In the genomic region with DNA sequence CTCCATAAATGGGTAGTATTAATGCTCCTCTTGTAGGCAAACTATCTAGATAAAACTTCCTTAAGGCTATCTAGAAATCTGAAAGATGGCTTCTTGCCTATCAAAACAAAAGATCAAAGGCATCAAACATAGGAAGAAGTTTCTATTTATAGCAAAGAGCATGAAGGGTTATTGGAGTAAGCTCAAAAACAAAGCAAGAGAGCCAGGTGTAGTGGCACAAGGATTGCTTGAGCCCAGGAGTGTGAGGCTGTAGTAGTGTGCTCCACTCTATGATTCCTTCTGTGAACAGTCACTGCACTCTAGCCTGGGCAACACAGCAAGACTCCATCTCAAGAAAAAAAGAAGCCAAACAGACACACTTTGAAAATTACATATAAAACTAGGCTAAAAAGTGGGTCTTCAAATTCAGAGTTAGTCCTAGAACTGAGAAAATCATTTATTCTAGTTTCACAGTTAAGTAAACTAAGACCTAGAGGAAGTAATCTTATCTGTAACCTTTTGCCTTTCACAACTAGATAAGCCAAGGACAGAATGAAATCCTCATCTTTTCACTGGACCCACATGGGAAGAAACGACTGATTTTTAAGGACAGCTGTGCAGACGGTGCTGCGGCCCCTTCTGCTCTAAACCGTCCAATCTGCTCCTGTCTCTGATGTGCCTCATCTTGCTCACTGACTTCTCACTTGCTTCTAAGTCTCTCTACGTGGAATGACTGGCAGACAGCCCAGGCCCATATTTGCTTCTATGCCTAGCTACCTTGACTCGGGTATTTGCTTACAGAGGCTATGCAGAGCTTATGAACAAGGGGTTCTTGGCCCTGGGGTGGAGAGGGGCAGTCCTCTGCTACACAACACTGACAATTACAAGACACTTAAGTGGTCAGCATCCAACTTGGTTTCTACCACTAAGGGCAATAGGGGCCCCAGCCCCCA, we compare ENCODE assay signal across 14 cellular contexts. TPM values are rescaled to one million over a fixed set of nuclear protein-coding genes. Genes with fewer than 3 reads are reported as not detected.
A peak's percentile ranks its signal among the peaks of the same experiment; 100 is the strongest.
DNase-seq lines count a peak whose midpoint lies in the region; TF ChIP-seq lines count a peak whose summit lies in the region.
"Had no signal": no experiment of that assay in that cellular context is flagged by ENCODE, and none has a peak within 500 bp of the region (broad histone marks: within the 10 kb centered on the region; RNA-seq: fewer than 3 reads in every experiment).

No MANE protein-coding gene starts in this region.

- H3K9me3 Mint-ChIP-seq in activated naive CD4-positive, alpha-beta T cell treated with anti-CD3 and anti-CD28 coated beads, Interleukin-2, amount 10 ng/mL, durations not matched to agents 7 days and 5 days, result peaks cover 3% of the 10 kb centered on the region
- no peaks in the 10 kb centered on the region for H3K9me3 Mint-ChIP-seq in activated T-helper 1 cell treated with anti-CD3 and anti-CD28 coated beads, Interleukin-12 subunit alpha, Interleukin-12 subunit beta, Interleukin-2, Interleukin-4 antibody, amounts not matched to agents 30 ng/mL and 10 ng/mL and 1 ng/mL, durations not matched to agents 14 hours and 24 hours and 36 hours
- H3K9me3 Mint-ChIP-seq in type B pancreatic cell, result no peaks in the 10 kb centered on the region
- H3K9me3 Mint-ChIP-seq: naive B cell had no signal

- H3K27me3 Mint-ChIP-seq in activated naive CD4-positive, alpha-beta T cell treated with anti-CD3 and anti-CD28 coated beads, Interleukin-2, amount 10 ng/mL, durations not matched to agents 7 days and 5 days, result no peaks in the 10 kb centered on the region
- no peaks in the 10 kb centered on the region for H3K27me3 Mint-ChIP-seq in activated T-helper 1 cell treated with anti-CD3 and anti-CD28 coated beads, Interleukin-12 subunit alpha, Interleukin-12 subunit beta, Interleukin-2, Interleukin-4 antibody, amounts not matched to agents 30 ng/mL and 10 ng/mL and 1 ng/mL, durations not matched to agents 14 hours and 24 hours and 36 hours (ENCODE audit: insufficient read depth)
- H3K27me3 Mint-ChIP-seq in type B pancreatic cell, result no peaks in the 10 kb centered on the region
- H3K27me3 Mint-ChIP-seq: naive B cell had no signal

- peaks cover 25% of the 10 kb centered on the region for H3K79me1 ChIP-seq in mesenchymal stem cell (replicated peaks; ENCODE audit: low read length, poor library complexity, severe bottlenecking)

- H3K9ac ChIP-seq in mesenchymal stem cell (ENCODE audit: low read length), result peak overlapping the region; percentile 3

- no peak overlapping the region for H3K4ac ChIP-seq in mesenchymal stem cell (ENCODE audit: low read depth in 1 of 2, low read length in 2 of 2)

- no peak overlapping the region for H2BK5ac ChIP-seq in mesenchymal stem cell (ENCODE audit: low read depth, low read length, poor library complexity, severe bottlenecking)

- H3K4me3 Mint-ChIP-seq in activated naive CD4-positive, alpha-beta T cell treated with anti-CD3 and anti-CD28 coated beads, Interleukin-2, amount 10 ng/mL, durations not matched to agents 7 days and 5 days, result peak overlapping the region; percentile 13
- H3K4me3 Mint-ChIP-seq in activated T-helper 1 cell treated with anti-CD3 and anti-CD28 coated beads, Interleukin-12 subunit alpha, Interleukin-12 subunit beta, Interleukin-2, Interleukin-4 antibody, amounts not matched to agents 30 ng/mL and 10 ng/mL and 1 ng/mL, durations not matched to agents 14 hours and 24 hours and 36 hours, result peak overlapping the region; percentile 1
- no peak overlapping the region for H3K4me3 Mint-ChIP-seq in type B pancreatic cell
- H3K4me3 Mint-ChIP-seq: naive B cell had no signal

- no peak overlapping the region for H2BK120ac ChIP-seq in mesenchymal stem cell (ENCODE audit: low read depth, low read length)

- no peak overlapping the region for H2BK15ac ChIP-seq in mesenchymal stem cell (ENCODE audit: low read depth, poor library complexity, severe bottlenecking)

- peaks cover 27% of the 10 kb centered on the region for H3K4me1 Mint-ChIP-seq in activated naive CD4-positive, alpha-beta T cell treated with anti-CD3 and anti-CD28 coated beads, Interleukin-2, amount 10 ng/mL, durations not matched to agents 7 days and 5 days
- H3K4me1 Mint-ChIP-seq in activated T-helper 1 cell treated with anti-CD3 and anti-CD28 coated beads, Interleukin-12 subunit alpha, Interleukin-12 subunit beta, Interleukin-2, Interleukin-4 antibody, amounts not matched to agents 30 ng/mL and 10 ng/mL and 1 ng/mL, durations not matched to agents 14 hours and 24 hours and 36 hours (ENCODE audit: low read depth), result peaks cover 38% of the 10 kb centered on the region
- H3K4me1 Mint-ChIP-seq in type B pancreatic cell (ENCODE audit: unreplicated experiment), result no peaks in the 10 kb centered on the region
- H3K4me1 Mint-ChIP-seq: naive B cell had no signal

- no peak overlapping the region for H2BK12ac ChIP-seq in mesenchymal stem cell (ENCODE audit: low read length in 2 of 2)

- H3K36me3 ChIP-seq in mesenchymal stem cell (ENCODE audit: control insufficient read depth in 1 of 2, insufficient read depth in 2 of 2, low read depth in 1 of 2, low read length in 2 of 2), result peaks cover 37 to 85% of the 10 kb centered on the region in 2 experiments

- 94% methylated on average over 6 of the region's 6 CpGs for WGBS in mesenchymal stem cell

- H4K91ac ChIP-seq in mesenchymal stem cell (ENCODE audit: low read length), result no peak overlapping the region

- no peak overlapping the region for H2AFZ ChIP-seq in mesenchymal stem cell (ENCODE audit: low read depth, low read length)

- H2AK5ac ChIP-seq in mesenchymal stem cell (ENCODE audit: low read length, severe bottlenecking), result no peak overlapping the region

- H3K4me1 ChIP-seq in mesenchymal stem cell (ENCODE audit: control insufficient read depth, insufficient read depth, low read depth, low read length), result peaks cover 2% of the 10 kb centered on the region

- H3K27ac Mint-ChIP-seq in activated naive CD4-positive, alpha-beta T cell treated with anti-CD3 and anti-CD28 coated beads, Interleukin-2, amount 10 ng/mL, durations not matched to agents 7 days and 5 days, result peak overlapping the region; percentile 90
- peak overlapping the region; percentile 67 for H3K27ac Mint-ChIP-seq in activated T-helper 1 cell treated with anti-CD3 and anti-CD28 coated beads, Interleukin-12 subunit alpha, Interleukin-12 subunit beta, Interleukin-2, Interleukin-4 antibody, amounts not matched to agents 30 ng/mL and 10 ng/mL and 1 ng/mL, durations not matched to agents 14 hours and 24 hours and 36 hours
- peak overlapping the region; percentile 2 for H3K27ac Mint-ChIP-seq in type B pancreatic cell

- no peaks in the 10 kb centered on the region for H3K27me3 ChIP-seq in mesenchymal stem cell (ENCODE audit: control insufficient read depth in 1 of 2, insufficient read depth in 1 of 2, low read length in 2 of 2)
- H3K27me3 ChIP-seq: cardiac muscle cell had no signal

- H3K36me3 Mint-ChIP-seq in activated naive CD4-positive, alpha-beta T cell treated with anti-CD3 and anti-CD28 coated beads, Interleukin-2, amount 10 ng/mL, durations not matched to agents 7 days and 5 days, result peaks cover 45% of the 10 kb centered on the region
- peaks cover 43% of the 10 kb centered on the region for H3K36me3 Mint-ChIP-seq in activated T-helper 1 cell treated with anti-CD3 and anti-CD28 coated beads, Interleukin-12 subunit alpha, Interleukin-12 subunit beta, Interleukin-2, Interleukin-4 antibody, amounts not matched to agents 30 ng/mL and 10 ng/mL and 1 ng/mL, durations not matched to agents 14 hours and 24 hours and 36 hours (ENCODE audit: low read depth)
- peaks cover 15% of the 10 kb centered on the region for H3K36me3 Mint-ChIP-seq in type B pancreatic cell

- no peak overlapping the region for H4K8ac ChIP-seq in mesenchymal stem cell (ENCODE audit: low read length)

- no peak for TF ChIP-seq CTCF in type B pancreatic cell (conservative IDR thresholded peaks at IDR 0.05)

- H3K4me3 ChIP-seq in mesenchymal stem cell (ENCODE audit: insufficient read depth in 1 of 2, low read depth in 1 of 2, low read length in 2 of 2), result no peak overlapping the region
- H3K4me3 ChIP-seq: cardiac muscle cell had no signal

- H3K4me2 ChIP-seq in mesenchymal stem cell (ENCODE audit: low read length, poor library complexity, severe bottlenecking), result no peak overlapping the region

- H3K27ac ChIP-seq in mesenchymal stem cell (ENCODE audit: low read length, poor library complexity, severe bottlenecking), result no peak overlapping the region
- H3K27ac ChIP-seq: cardiac muscle cell had no signal

- no peak overlapping the region for H3K23ac ChIP-seq in mesenchymal stem cell (ENCODE audit: low read length in 2 of 2)

- no peak for DNase-seq in activated naive CD4-positive, alpha-beta T cell treated with anti-CD3 and anti-CD28 coated beads, Interleukin-2, amount 10 ng/mL, durations not matched to agents 7 days and 5 days
- DNase-seq in activated naive CD4-positive, alpha-beta T cell treated with Interleukin-2 at 50 U/mL for 16 hours, result no peak
- DNase-seq in activated T-helper 1 cell treated with anti-CD3 and anti-CD28 coated beads, Interleukin-12 subunit alpha, Interleukin-12 subunit beta, Interleukin-2, Interleukin-4 antibody, amounts not matched to agents 30 ng/mL and 10 ng/mL and 1 ng/mL, durations not matched to agents 14 hours and 24 hours and 36 hours (ENCODE audit: low spot score), result no peak
- DNase-seq in mesenchymal stem cell (no peak), type B pancreatic cell (ENCODE audit: extremely low spot score, unreplicated experiment) (no peak), NCI-H524 (lab: John Stamatoyannopoulos, UW) (no peak), islet precursor cell (no peak)
- DNase-seq in activated CD8-positive, alpha-beta memory T cell treated with anti-CD3 and anti-CD28 coated beads, Interleukin-2, amount 50 U/mL, for 48 hours, result no peak
- DNase-seq: activated T-cell treated with anti-CD3 and anti-CD28 coated beads for 4 hours, AML-193, naive B cell, NCI-H2171, T1000 had no signal

- H3K9me3 ChIP-seq in mesenchymal stem cell (ENCODE audit: control insufficient read depth, low read length), result no peaks in the 10 kb centered on the region

- intact Hi-C loops in activated T-helper 1 cell treated with anti-CD3 and anti-CD28 coated beads, Interleukin-12 subunit alpha, Interleukin-12 subunit beta, Interleukin-2, Interleukin-4 antibody, amounts not matched to agents 30 ng/mL and 10 ng/mL and 1 ng/mL, durations not matched to agents 14 hours and 24 hours and 36 hours (cut with micrococcal nuclease), result loop anchor here (5.0 kb wide), 1 partner anchor 43 kb away; no protein-coding TSS in a partner anchor

- no peak overlapping the region for H3K14ac ChIP-seq in mesenchymal stem cell (ENCODE audit: low read length in 2 of 2)

- no peak overlapping the region for H3K18ac ChIP-seq in mesenchymal stem cell (ENCODE audit: low read depth in 1 of 2, low read length in 2 of 2)

- CTCF ChIA-PET in activated naive CD4-positive, alpha-beta T cell treated with anti-CD3 and anti-CD28 coated beads, Interleukin-2, amount 10 ng/mL, durations not matched to agents 7 days and 5 days (lab: Charles Lee), result interaction anchor here (1.4 kb wide), 1 partner anchor 50 kb away, joined by 4 read pairs; a partner anchor contains a TSS

RNA-seq across cellular contexts. Expression of a gene that starts 50.0 kb away (rescaled TPM):
- 59.1 and 63.1 TPM in 2 replicates for total RNA-seq in activated T-helper 1 cell treated with anti-CD3 and anti-CD28 coated beads, Interleukin-12 subunit alpha, Interleukin-12 subunit beta, Interleukin-2, Interleukin-4 antibody, amounts not matched to agents 30 ng/mL and 10 ng/mL and 1 ng/mL, durations not matched to agents 14 hours and 24 hours and 36 hours
- 31.0 TPM for polyA plus RNA-seq in mesenchymal stem cell (2013, experiment 1 of 2)
- 31.9 TPM for polyA plus RNA-seq in mesenchymal stem cell (2013, experiment 2 of 2)
- 42.1 and 89.4 TPM in 2 replicates for total RNA-seq in type B pancreatic cell (ENCODE audit: low replicate concordance)

Comparison
In these comparisons a context has a peak if more than half of its experiments do, and no peak if none do; other contexts are left out.
1. H3K27ac Mint-ChIP-seq: peak in every context shown above with its lines; median percentile 90 in activated naive CD4-positive, alpha-beta T cell treated with anti-CD3 and anti-CD28 coated beads, Interleukin-2, amount 10 ng/mL, durations not matched to agents 7 days and 5 days; 67 in activated T-helper 1 cell treated with anti-CD3 and anti-CD28 coated beads, Interleukin-12 subunit alpha, Interleukin-12 subunit beta, Interleukin-2, Interleukin-4 antibody, amounts not matched to agents 30 ng/mL and 10 ng/mL and 1 ng/mL, durations not matched to agents 14 hours and 24 hours and 36 hours; 2 in type B pancreatic cell.